ENCODE assay signal across 21 cellular contexts in genomic region chr7:98515201-98515600, GRCh38.
DNase-seq lines count a peak whose midpoint lies in the region; ATAC-seq and TF ChIP-seq lines count a peak whose summit lies in the region.
"Had no signal": no experiment of that assay in that cellular context is flagged by ENCODE, and none has a peak within 500 bp of the region (broad histone marks: within the 10 kb centered on the region; RNA-seq: fewer than 3 reads in every experiment).

No MANE protein-coding gene starts in this region.

- H3K4me3 Mint-ChIP-seq in CD8-positive, alpha-beta memory T cell, result peak overlapping the region in 3 of 7 donors; percentile 23 to 47 (median 26)
- no peak overlapping the region for H3K4me3 Mint-ChIP-seq in central memory CD8-positive, alpha-beta T cell
- H3K4me3 Mint-ChIP-seq: CD14-positive monocyte; CD4-positive, alpha-beta T cell had no signal

- H3K4me1 Mint-ChIP-seq in CD8-positive, alpha-beta memory T cell, result peaks cover 15 to 20% (median 18%) of the 10 kb centered on the region in 3 donors
- peaks cover 20% of the 10 kb centered on the region for H3K4me1 Mint-ChIP-seq in central memory CD8-positive, alpha-beta T cell
- H3K4me1 Mint-ChIP-seq: CD14-positive monocyte had no signal

- CTCF ChIA-PET in CD8-positive, alpha-beta memory T cell (lab: Charles Lee), result no interaction called here

- intact Hi-C loops in spleen (cut with DNase I; ENCODE audit: low total_unique reads), result no loop called here
- intact Hi-C loops in thyroid gland (cut with DNase I), result no loop called here
- intact Hi-C loops in heart left ventricle (cut with DNase I), result loop anchor here in 1 of 10 donors (10.0 kb wide), 1 partner anchor 440 kb away; no protein-coding TSS in a partner anchor

- peaks cover 0 to 3% of the 10 kb centered on the region in 2 donors for H3K27me3 Mint-ChIP-seq in CD8-positive, alpha-beta memory T cell
- no peaks in the 10 kb centered on the region for H3K27me3 Mint-ChIP-seq in central memory CD8-positive, alpha-beta T cell
- H3K27me3 Mint-ChIP-seq: CD4-positive, alpha-beta T cell had no signal

- 81 to 89% (median 87%) methylated on average over 4 of the region's 4 CpGs for WGBS in spleen, 5 donors
- whole genome bisulfite sequencing in thyroid gland, 2 donors, result 88 to 90% methylated on average over 4 of the region's 4 CpGs
- WGBS in heart left ventricle, 4 donors, result 80 to 87% (median 83%) methylated on average over 4 of the region's 4 CpGs

- peaks cover 3% of the 10 kb centered on the region for H3K4me1 ChIP-seq in CD8-positive, alpha-beta memory T cell (ENCODE audit: insufficient read depth, low read length)
- H3K4me1 ChIP-seq in spleen (no peaks in the 10 kb centered on the region), thyroid gland (no peaks in the 10 kb centered on the region), heart left ventricle (no peaks in the 10 kb centered on the region)
- H3K4me1 ChIP-seq: A549, BE2C, Caco-2, HAP-1 had no signal

- H3K27ac ChIP-seq in CD8-positive, alpha-beta memory T cell (ENCODE audit: low read depth, low read length), result peak overlapping the region; percentile 61
- H3K27ac ChIP-seq in spleen, result no peak overlapping the region
- no peak overlapping the region for H3K27ac ChIP-seq in thyroid gland
- no peak overlapping the region for H3K27ac ChIP-seq in heart left ventricle
- H3K27ac ChIP-seq: A549; BLaER1 treated with 17β-estradiol and CSF1 and Interleukin-3, amounts not matched to agents 10 nM and 100 nM had no signal

- POLR2A ChIA-PET in CD8-positive, alpha-beta memory T cell (lab: Charles Lee), result no interaction called here

- TF ChIP-seq POLR2A in spleen (IDR thresholded peaks at IDR 0.05) (no peak), thyroid gland (IDR thresholded peaks at IDR 0.05) (no peak), heart left ventricle (IDR thresholded peaks at IDR 0.05) (no peak)

- peaks cover 0 to 6% (median 0%) of the 10 kb centered on the region in 5 donors for H3K9me3 Mint-ChIP-seq in CD8-positive, alpha-beta memory T cell
- no peaks in the 10 kb centered on the region for H3K9me3 Mint-ChIP-seq in central memory CD8-positive, alpha-beta T cell
- H3K9me3 Mint-ChIP-seq: CD4-positive, alpha-beta T cell had no signal

- no peaks in the 10 kb centered on the region for H3K27me3 ChIP-seq in CD8-positive, alpha-beta memory T cell (ENCODE audit: insufficient read depth, low read length, poor library complexity, severe bottlenecking)
- H3K27me3 ChIP-seq in spleen (replicated peaks in 1 of 7) (peaks cover 0 to 10% (median 0%) of the 10 kb centered on the region in 7 donors), thyroid gland (no peaks in the 10 kb centered on the region), heart left ventricle (peaks cover 0 to 4% (median 0%) of the 10 kb centered on the region in 9 donors)
- H3K27me3 ChIP-seq: BE2C; BLaER1 treated with 17β-estradiol and CSF1 and Interleukin-3, amounts not matched to agents 10 nM and 100 nM had no signal

- H3K36me3 ChIP-seq in CD8-positive, alpha-beta memory T cell (ENCODE audit: insufficient read depth, low read length), result no peaks in the 10 kb centered on the region
- H3K36me3 ChIP-seq in spleen (no peaks in the 10 kb centered on the region), thyroid gland (no peaks in the 10 kb centered on the region), heart left ventricle (no peaks in the 10 kb centered on the region)
- H3K36me3 ChIP-seq: BE2C; BLaER1 treated with 17β-estradiol and CSF1 and Interleukin-3, amounts not matched to agents 10 nM and 100 nM; HAP-1 had no signal

- peak overlapping the region in 7 of 8 donors; percentile 59 to 94 (median 88) for H3K27ac Mint-ChIP-seq in CD8-positive, alpha-beta memory T cell
- peak overlapping the region; percentile 86 for H3K27ac Mint-ChIP-seq in central memory CD8-positive, alpha-beta T cell (ENCODE audit: low read depth)
- H3K27ac Mint-ChIP-seq: CD14-positive monocyte; CD4-positive, alpha-beta T cell had no signal

- DNase-seq in CD8-positive, alpha-beta memory T cell, result no peak
- no peak for DNase-seq in central memory CD8-positive, alpha-beta T cell (ENCODE audit: low spot score in 2 of 2)
- DNase-seq in spleen, result peak; percentile 31
- no peak for DNase-seq in thyroid gland
- no peak for DNase-seq in heart left ventricle
- DNase-seq: 8988T; ACHN; AML-193; BE2C; Caco-2; CD4-positive, alpha-beta T cell; DMS79; EL; GDM1; GOT3 had no signal

- TF ChIP-seq CTCF in spleen (IDR thresholded peaks at IDR 0.05 in 8 of 11, conservative IDR thresholded peaks at IDR 0.05 in 3 of 11) (no peak), thyroid gland (IDR thresholded peaks at IDR 0.05) (no peak), heart left ventricle (IDR thresholded peaks at IDR 0.05) (no peak)

- ATAC-seq in central memory CD8-positive, alpha-beta T cell (replicated peaks; ENCODE audit: extremely low read depth, poor library complexity, severe bottlenecking), result no peak
- ATAC-seq in heart left ventricle (no peak), GM19023 (IDR thresholded peaks at IDR 0.05; ENCODE audit: unreplicated experiment) (no peak)
- ATAC-seq: GM12878 had no signal

- H3K36me3 Mint-ChIP-seq in CD8-positive, alpha-beta memory T cell, result no peaks in the 10 kb centered on the region
- H3K36me3 Mint-ChIP-seq in central memory CD8-positive, alpha-beta T cell (ENCODE audit: insufficient read depth), result peaks cover 3% of the 10 kb centered on the region
- H3K36me3 Mint-ChIP-seq: CD14-positive monocyte had no signal

- no peaks in the 10 kb centered on the region for H3K9me3 ChIP-seq in CD8-positive, alpha-beta memory T cell (ENCODE audit: low read length)
- H3K9me3 ChIP-seq in spleen (no peaks in the 10 kb centered on the region), thyroid gland (no peaks in the 10 kb centered on the region), heart left ventricle (no peaks in the 10 kb centered on the region)
- H3K9me3 ChIP-seq: A549, BE2C, Caco-2, HAP-1 had no signal

- H3K4me3 ChIP-seq in CD8-positive, alpha-beta memory T cell (ENCODE audit: low read length), result no peak overlapping the region
- H3K4me3 ChIP-seq in spleen (no peak overlapping the region), thyroid gland (replicated peaks in 1 of 3) (no peak overlapping the region), heart left ventricle (no peak overlapping the region)
- H3K4me3 ChIP-seq: A549; BLaER1 treated with 17β-estradiol and CSF1 and Interleukin-3, amounts not matched to agents 10 nM and 100 nM; GM12878; HAP-1 had no signal
